11 cellular contexts compared by ENCODE assay signal in genomic region chr1:30757976-30758688, GRCh38. TPM values are rescaled to one million over a fixed set of nuclear protein-coding genes. Genes with fewer than 3 reads are reported as not detected.
DNase-seq lines count a peak whose midpoint lies in the region; ATAC-seq and TF ChIP-seq lines count a peak whose summit lies in the region.
"Had no signal": no experiment of that assay in that cellular context is flagged by ENCODE, and none has a peak within 500 bp of the region (broad histone marks: within the 10 kb centered on the region; RNA-seq: fewer than 3 reads in every experiment).

No MANE protein-coding gene starts in this region.

- no peak for TF ChIP-seq CTCF in right atrium auricular region (IDR thresholded peaks at IDR 0.05)
- no peak for TF ChIP-seq CTCF in vagina (IDR thresholded peaks at IDR 0.05)
- TF ChIP-seq CTCF in lower leg skin (IDR thresholded peaks at IDR 0.05), result no peak

- intact Hi-C loops in cardiac septum (cut with DNase I), result no loop called here
- intact Hi-C loops in activated T-helper 1 cell treated with anti-CD3 and anti-CD28 coated beads, Interleukin-12 subunit alpha, Interleukin-12 subunit beta, Interleukin-2, Interleukin-4 antibody, amounts not matched to agents 30 ng/mL and 10 ng/mL and 1 ng/mL, durations not matched to agents 14 hours and 24 hours and 36 hours (cut with micrococcal nuclease), result loop anchor here (1.0 to 10.0 kb wide), 5 partner anchors 9 to 887 kb away; partner anchors contain the start of genes PEF1, SNRNP40 and ZCCHC17
- intact Hi-C loops in vagina (cut with DNase I), result loop anchor here (2.0 kb wide), 1 partner anchor 77 kb away; no protein-coding TSS in a partner anchor
- intact Hi-C loops in lower leg skin (cut with DNase I; ENCODE audit: low total_unique reads), result no loop called here

- H3K27ac Mint-ChIP-seq in activated T-helper 1 cell treated with anti-CD3 and anti-CD28 coated beads, Interleukin-12 subunit alpha, Interleukin-12 subunit beta, Interleukin-2, Interleukin-4 antibody, amounts not matched to agents 30 ng/mL and 10 ng/mL and 1 ng/mL, durations not matched to agents 14 hours and 24 hours and 36 hours, result peak overlapping the region; percentile 73
- H3K27ac Mint-ChIP-seq: GM23338 had no signal

- H3K4me1 Mint-ChIP-seq in activated T-helper 1 cell treated with anti-CD3 and anti-CD28 coated beads, Interleukin-12 subunit alpha, Interleukin-12 subunit beta, Interleukin-2, Interleukin-4 antibody, amounts not matched to agents 30 ng/mL and 10 ng/mL and 1 ng/mL, durations not matched to agents 14 hours and 24 hours and 36 hours (ENCODE audit: low read depth), result peaks cover 97% of the 10 kb centered on the region

- H3K4me3 ChIP-seq in right atrium auricular region, result peak overlapping the region in 1 of 2 donors; percentile 40
- H3K4me3 ChIP-seq in mononuclear cell (ENCODE audit: low read length), result peak overlapping the region; percentile 100
- peak overlapping the region; percentile 33 to 34 for H3K4me3 ChIP-seq in vagina
- H3K4me3 ChIP-seq in lower leg skin (ENCODE audit: low read depth, poor library complexity, severe bottlenecking), result no peak overlapping the region
- H3K4me3 ChIP-seq: GM23338 had no signal

- TF ChIP-seq POLR2A in vagina (IDR thresholded peaks at IDR 0.05) (no peak), lower leg skin (IDR thresholded peaks at IDR 0.05) (no peak)

- H3K27ac ChIP-seq in right atrium auricular region (peak overlapping the region; percentile 45 to 59), vagina (peak overlapping the region; percentile 60)

- peaks cover 17% of the 10 kb centered on the region for H3K36me3 Mint-ChIP-seq in activated T-helper 1 cell treated with anti-CD3 and anti-CD28 coated beads, Interleukin-12 subunit alpha, Interleukin-12 subunit beta, Interleukin-2, Interleukin-4 antibody, amounts not matched to agents 30 ng/mL and 10 ng/mL and 1 ng/mL, durations not matched to agents 14 hours and 24 hours and 36 hours (ENCODE audit: low read depth)

- H3K4me3 Mint-ChIP-seq in activated T-helper 1 cell treated with anti-CD3 and anti-CD28 coated beads, Interleukin-12 subunit alpha, Interleukin-12 subunit beta, Interleukin-2, Interleukin-4 antibody, amounts not matched to agents 30 ng/mL and 10 ng/mL and 1 ng/mL, durations not matched to agents 14 hours and 24 hours and 36 hours, result peak overlapping the region; percentile 99
- H3K4me3 Mint-ChIP-seq: GM23338 had no signal

- 69 to 76% methylated on average over 9 of the region's 9 CpGs for WGBS in lower leg skin, 2 donors

- H3K36me3 ChIP-seq in right atrium auricular region (no peaks in the 10 kb centered on the region), vagina (no peaks in the 10 kb centered on the region)

- DNase-seq in right atrium auricular region (ENCODE audit: low spot score) (no peak), cardiac septum (ENCODE audit: low spot score) (no peak), vagina (ENCODE audit: extremely low spot score in 2 of 2) (no peak), lower leg skin (ENCODE audit: low spot score in 2 of 2) (no peak), NCI-H748 (lab: John Stamatoyannopoulos, UW; ENCODE audit: unreplicated experiment) (no peak)
- no peak for DNase-seq in activated T-helper 1 cell treated with anti-CD3 and anti-CD28 coated beads, Interleukin-12 subunit alpha, Interleukin-12 subunit beta, Interleukin-2, Interleukin-4 antibody, amounts not matched to agents 30 ng/mL and 10 ng/mL and 1 ng/mL, durations not matched to agents 14 hours and 24 hours and 36 hours (ENCODE audit: low spot score)
- DNase-seq: NCI-H1105 had no signal

- H3K9me3 ChIP-seq in right atrium auricular region (no peaks in the 10 kb centered on the region), mononuclear cell (ENCODE audit: low read depth, low read length) (no peaks in the 10 kb centered on the region), vagina (no peaks in the 10 kb centered on the region)

- no peaks in the 10 kb centered on the region for H3K9me3 Mint-ChIP-seq in activated T-helper 1 cell treated with anti-CD3 and anti-CD28 coated beads, Interleukin-12 subunit alpha, Interleukin-12 subunit beta, Interleukin-2, Interleukin-4 antibody, amounts not matched to agents 30 ng/mL and 10 ng/mL and 1 ng/mL, durations not matched to agents 14 hours and 24 hours and 36 hours
- H3K9me3 Mint-ChIP-seq: GM23338 had no signal

- no peaks in the 10 kb centered on the region for H3K27me3 ChIP-seq in right atrium auricular region
- H3K27me3 ChIP-seq in mononuclear cell (ENCODE audit: insufficient read depth, low read length), result no peaks in the 10 kb centered on the region
- H3K27me3 ChIP-seq in vagina, result no peaks in the 10 kb centered on the region

- no peaks in the 10 kb centered on the region for H3K27me3 Mint-ChIP-seq in activated T-helper 1 cell treated with anti-CD3 and anti-CD28 coated beads, Interleukin-12 subunit alpha, Interleukin-12 subunit beta, Interleukin-2, Interleukin-4 antibody, amounts not matched to agents 30 ng/mL and 10 ng/mL and 1 ng/mL, durations not matched to agents 14 hours and 24 hours and 36 hours (ENCODE audit: insufficient read depth)

- ATAC-seq in HG02798 (IDR thresholded peaks at IDR 0.05; ENCODE audit: poor library complexity, unreplicated experiment), result no peak

- H3K4me1 ChIP-seq in right atrium auricular region (peaks cover 0 to 8% of the 10 kb centered on the region in 2 donors), mononuclear cell (ENCODE audit: insufficient read depth, low read length) (peaks cover 87% of the 10 kb centered on the region), vagina (no peaks in the 10 kb centered on the region)

RNA-seq across cellular contexts. Expression of gene LAPTM5, which starts 0.6 kb away (rescaled TPM):
- total RNA-seq in right atrium auricular region, result 10 to 100 TPM; 17.4 to 62.8 TPM
- total RNA-seq in cardiac septum, result 14.2 TPM
- 199 and 214 TPM in 2 replicates for total RNA-seq in activated T-helper 1 cell treated with anti-CD3 and anti-CD28 coated beads, Interleukin-12 subunit alpha, Interleukin-12 subunit beta, Interleukin-2, Interleukin-4 antibody, amounts not matched to agents 30 ng/mL and 10 ng/mL and 1 ng/mL, durations not matched to agents 14 hours and 24 hours and 36 hours
- total RNA-seq in mononuclear cell, result 719 TPM
- total RNA-seq in vagina, result 39.8 TPM
- 10 to 100 TPM in 3 of 4 donors, 1 to 10 TPM in 1; 8.7 to 21.5 (median 15.6) TPM for total RNA-seq in lower leg skin
- total RNA-seq: fibroblast of villous mesenchyme, GM23338 had no signal

RNA-seq across cellular contexts. Expression of gene MATN1, which starts 34.7 kb away (rescaled TPM):
- total RNA-seq in right atrium auricular region (not detected), cardiac septum (not detected), mononuclear cell (1.6 TPM), vagina (0.49 TPM), lower leg skin (not detected)
- 0.42 and 0.70 TPM in 2 replicates for total RNA-seq in activated T-helper 1 cell treated with anti-CD3 and anti-CD28 coated beads, Interleukin-12 subunit alpha, Interleukin-12 subunit beta, Interleukin-2, Interleukin-4 antibody, amounts not matched to agents 30 ng/mL and 10 ng/mL and 1 ng/mL, durations not matched to agents 14 hours and 24 hours and 36 hours
- total RNA-seq: fibroblast of villous mesenchyme had no signal

Comparison
In these comparisons a context has a peak if more than half of its experiments do, and no peak if none do; other contexts are left out.
1. intact Hi-C loops: an anchor here in activated T-helper 1 cell treated with anti-CD3 and anti-CD28 coated beads, Interleukin-12 subunit alpha, Interleukin-12 subunit beta, Interleukin-2, Interleukin-4 antibody, amounts not matched to agents 30 ng/mL and 10 ng/mL and 1 ng/mL, durations not matched to agents 14 hours and 24 hours and 36 hours (1.0 to 10.0 kb wide) and vagina (2.0 kb wide); none called in cardiac septum and lower leg skin.